ENCODE assay signal across 20 cellular contexts in genomic region chr10:35942052-35942451, GRCh38.
DNase-seq lines count a peak whose midpoint lies in the region; ATAC-seq and TF ChIP-seq lines count a peak whose summit lies in the region.
"Had no signal": no experiment of that assay in that cellular context is flagged by ENCODE, and none has a peak within 500 bp of the region (broad histone marks: within the 10 kb centered on the region; RNA-seq: fewer than 3 reads in every experiment).

No MANE protein-coding gene starts in this region.

- H2BK5ac ChIP-seq in neuronal stem cell (ENCODE audit: low read length) = no peak overlapping the region

- no peak overlapping the region for H3K9ac ChIP-seq in neuronal stem cell (ENCODE audit: low read depth, low read length, poor library complexity)
- H3K9ac ChIP-seq: BLaER1 had no signal

- no peak overlapping the region for H3K4me3 Mint-ChIP-seq in chondrocyte (ENCODE audit: unreplicated experiment)
- H3K4me3 Mint-ChIP-seq: CD4-positive, alpha-beta memory T cell; H9 had no signal

- peaks cover 35% of the 10 kb centered on the region for H3K4me1 Mint-ChIP-seq in chondrocyte (ENCODE audit: low read depth)
- H3K4me1 Mint-ChIP-seq: CD4-positive, alpha-beta memory T cell had no signal

- ATAC-seq in heart left ventricle = peak in 3 of 4 donors; percentile 33 to 61 (median 40)
- no peak for ATAC-seq in Right ventricle myocardium inferior
- ATAC-seq: A549 had no signal

- no peaks in the 10 kb centered on the region for H3K36me3 ChIP-seq in heart left ventricle
- no peaks in the 10 kb centered on the region for H3K36me3 ChIP-seq in neuronal stem cell (replicated peaks in 1 of 2; ENCODE audit: control insufficient read depth in 2 of 2, insufficient read depth in 2 of 2, low read length in 2 of 2)
- H3K36me3 ChIP-seq: BLaER1, SJCRH30 had no signal

- no peak overlapping the region for H3K14ac ChIP-seq in neuronal stem cell (ENCODE audit: low read length)

- H3K23ac ChIP-seq in neuronal stem cell (ENCODE audit: low read depth, low read length, poor library complexity) = no peak overlapping the region

- H3K27me3 ChIP-seq in heart left ventricle = no peaks in the 10 kb centered on the region
- peaks cover 0 to 8% (median 0%) of the 10 kb centered on the region in 3 experiments for H3K27me3 ChIP-seq in neuronal stem cell (ENCODE audit: control insufficient read depth in 3 of 3, insufficient read depth in 3 of 3, low read depth in 1 of 3, low read length in 3 of 3)
- H3K27me3 ChIP-seq: BLaER1, SJCRH30 had no signal

- 51 to 79% (median 66%) methylated on average over 3 of the region's 3 CpGs for WGBS in heart left ventricle, 4 donors
- no CpG with 5 or more reads among the region's 3 CpGs for WGBS in neuronal stem cell (ENCODE audit: extremely low coverage in 2 of 2, insufficient read length in 2 of 2, insufficient replicate concordance in 1 of 2), 2 donors

- TF ChIP-seq CTCF in heart left ventricle (IDR thresholded peaks at IDR 0.05) = no peak
- no peak for TF ChIP-seq CTCF in chondrocyte (IDR thresholded peaks at IDR 0.05)

- no peak overlapping the region for H4K8ac ChIP-seq in neuronal stem cell (ENCODE audit: low read depth, low read length)

- H3K79me1 ChIP-seq in neuronal stem cell (ENCODE audit: low read depth, low read length) = no peaks in the 10 kb centered on the region

- DNase-seq in heart left ventricle = peak in 4 of 5 donors; percentile 29 to 43 (median 38)
- DNase-seq in Right ventricle myocardium inferior (ENCODE audit: missing footprints) = no peak
- peak; percentile 82 for DNase-seq in NCI-H1694 (lab: John Stamatoyannopoulos, UW)
- DNase-seq in dermis blood vessel endothelial cell = peak; percentile 5
- no peak for DNase-seq in neuronal stem cell (ENCODE audit: low spot score)
- no peak for DNase-seq in activated T-cell treated with anti-CD3 and anti-CD28 coated beads for 4 hours
- DNase-seq in NCI-H1436 treated with DMSO at 0.1 percent for 48 hours (lab: John Stamatoyannopoulos, UW) = no peak
- DNase-seq in chondrocyte (ENCODE audit: low spot score) = no peak
- DNase-seq: CD4-positive, alpha-beta memory T cell; DMS79; H9; IMR-90; NCI-H1417; NCI-H2029; PC-9; SJCRH30 had no signal

- H4K91ac ChIP-seq in neuronal stem cell (ENCODE audit: low read depth, low read length, poor library complexity) = no peak overlapping the region

- no peaks in the 10 kb centered on the region for H3K36me3 Mint-ChIP-seq in chondrocyte (ENCODE audit: low read depth)
- H3K36me3 Mint-ChIP-seq: CD4-positive, alpha-beta memory T cell had no signal

- no peak overlapping the region for H2AK5ac ChIP-seq in neuronal stem cell (ENCODE audit: low read depth, low read length)

- no peaks in the 10 kb centered on the region for H3K27me3 Mint-ChIP-seq in chondrocyte (ENCODE audit: low read depth)
- H3K27me3 Mint-ChIP-seq: CD4-positive, alpha-beta memory T cell had no signal

- no peak overlapping the region for H3K27ac Mint-ChIP-seq in chondrocyte (ENCODE audit: unreplicated experiment)
- H3K27ac Mint-ChIP-seq: CD4-positive, alpha-beta memory T cell; H9 had no signal

- peak overlapping the region; percentile 25 for H2BK15ac ChIP-seq in neuronal stem cell (ENCODE audit: low read length)

- no peak for TF ChIP-seq POLR2A in heart left ventricle (IDR thresholded peaks at IDR 0.05)

- intact Hi-C loops in heart left ventricle (cut with DNase I) = loop anchor here in 1 of 10 donors (10.0 kb wide), 1 partner anchor 233 kb away; no protein-coding TSS in a partner anchor
- intact Hi-C loops in Right ventricle myocardium inferior (cut with DNase I) = no loop called here

- H2BK120ac ChIP-seq in neuronal stem cell (ENCODE audit: low read depth, low read length) = no peak overlapping the region

- H3K4me1 ChIP-seq in heart left ventricle (peaks cover 0 to 16% (median 2%) of the 10 kb centered on the region in 12 donors), neuronal stem cell (ENCODE audit: control insufficient read depth in 2 of 2, insufficient read depth in 1 of 2, low read depth in 1 of 2, low read length in 2 of 2) (peaks cover 0 to 12% of the 10 kb centered on the region in 2 donors)
- H3K4me1 ChIP-seq: A549, BLaER1 had no signal

- peaks cover 3% of the 10 kb centered on the region for H3K9me3 Mint-ChIP-seq in chondrocyte (ENCODE audit: low read depth)

- H3K27ac ChIP-seq in heart left ventricle (no peak overlapping the region), neuronal stem cell (replicated peaks; ENCODE audit: low read length) (no peak overlapping the region)
- H3K27ac ChIP-seq: A549, BLaER1, HL-60, PC-9, RWPE1, SJCRH30 had no signal

- H2BK12ac ChIP-seq in neuronal stem cell (ENCODE audit: low read length) = no peak overlapping the region

- no peak overlapping the region for H3K18ac ChIP-seq in neuronal stem cell (ENCODE audit: low read length)

- no peak overlapping the region for H3K4ac ChIP-seq in neuronal stem cell (ENCODE audit: low read length)

- H3K9me3 ChIP-seq in heart left ventricle = no peaks in the 10 kb centered on the region
- no peaks in the 10 kb centered on the region for H3K9me3 ChIP-seq in neuronal stem cell (replicated peaks in 1 of 2; ENCODE audit: control insufficient read depth in 2 of 2, insufficient read depth in 1 of 2, low read depth in 1 of 2, low read length in 2 of 2)
- H3K9me3 ChIP-seq: A549, BLaER1 had no signal

- H2AFZ ChIP-seq in neuronal stem cell (ENCODE audit: low read length) = no peak overlapping the region
- H2AFZ ChIP-seq: PC-9 had no signal

- no peak overlapping the region for H3K4me2 ChIP-seq in neuronal stem cell (ENCODE audit: insufficient read depth, low read length, poor library complexity, severe bottlenecking)
- H3K4me2 ChIP-seq: A549, BLaER1, PC-9 had no signal

- no peak overlapping the region for H3K4me3 ChIP-seq in heart left ventricle
- H3K4me3 ChIP-seq in neuronal stem cell (ENCODE audit: low read length in 2 of 2) = no peak overlapping the region
- H3K4me3 ChIP-seq: A549, BLaER1, PC-9, SJCRH30 had no signal

Comparison
In these comparisons a context has a peak if more than half of its experiments do, and no peak if none do; other contexts are left out.
1. DNase-seq: peak in heart left ventricle (4 of 5), NCI-H1694 (single experiment) and dermis blood vessel endothelial cell (single experiment); none in Right ventricle myocardium inferior (single experiment), neuronal stem cell (single experiment), activated T-cell treated with anti-CD3 and anti-CD28 coated beads for 4 hours (single experiment), NCI-H1436 treated with DMSO at 0.1 percent for 48 hours (single experiment) and chondrocyte (single experiment).